Comparison of ENCODE assay signal across 8 cellular contexts in genomic region chr14:105526781-105527380, GRCh38. TPM values are rescaled to one million over a fixed set of nuclear protein-coding genes. Genes with fewer than 3 reads are reported as not detected.
DNase-seq lines count a peak whose midpoint lies in the region; ATAC-seq and TF ChIP-seq lines count a peak whose summit lies in the region.

No MANE protein-coding gene starts in this region.

- no peaks in the 10 kb centered on the region for H3K9me3 ChIP-seq in gastrocnemius medialis

- H3K27ac ChIP-seq in gastrocnemius medialis = no peak overlapping the region

- intact Hi-C loops in gastrocnemius medialis (cut with DNase I; ENCODE audit: low total_unique reads) = no loop called here

- in situ Hi-C loops in gastrocnemius medialis (cut with MboI; ENCODE audit: low sequenced_read_pairs in 4 of 4) = no loop called here

- no peak for ATAC-seq in T-cell (replicated peaks in 1 of 4)
- no peak for ATAC-seq in gastrocnemius medialis
- ATAC-seq in HG03521 (IDR thresholded peaks at IDR 0.05; ENCODE audit: unreplicated experiment) = no peak

- CTCF ChIA-PET in GM10248 (lab: Yijun Ruan, JAX) (interaction anchor here (0.8 kb wide), 1 partner anchor 46 kb away, joined by 3 read pairs; no protein-coding TSS in a partner anchor), T-cell (lab: Charles Lee) (no interaction called here)

- peak; percentile 25 for DNase-seq in GM10248 (ENCODE audit: extremely low spot score)
- no peak for DNase-seq in T-cell
- DNase-seq in foreskin fibroblast = peak in 1 of 2 donors; percentile 28
- no peak for DNase-seq in gastrocnemius medialis
- DNase-seq in DMS53 (lab: John Stamatoyannopoulos, UW) = no peak
- DNase-seq in SKM-1 treated with dmso at 0.1 percent for 144 hours (lab: John Stamatoyannopoulos, UW; ENCODE audit: unreplicated experiment) = no peak
- no peak for DNase-seq in stimulated activated naive CD4-positive, alpha-beta T cell (lab: John Stamatoyannopoulos, UW)

- H3K27me3 ChIP-seq in gastrocnemius medialis = peaks cover 24 to 37% (median 36%) of the 10 kb centered on the region in 3 donors

- no peaks in the 10 kb centered on the region for H3K36me3 ChIP-seq in gastrocnemius medialis

- H3K9me3 Mint-ChIP-seq in T-cell = no peaks in the 10 kb centered on the region

- no peak for TF ChIP-seq POLR2A in gastrocnemius medialis (IDR thresholded peaks at IDR 0.05)

- H3K27me3 Mint-ChIP-seq in T-cell = peaks cover under 1 to 8% of the 10 kb centered on the region in 2 donors

- H3K4me1 ChIP-seq in gastrocnemius medialis = peaks cover 11 to 24% of the 10 kb centered on the region in 2 donors

- no peaks in the 10 kb centered on the region for H3K36me3 Mint-ChIP-seq in T-cell

- POLR2A ChIA-PET in GM10248 (lab: Yijun Ruan, JAX) = no interaction called here
- POLR2A ChIA-PET in T-cell (lab: Charles Lee) = no interaction called here

- TF ChIP-seq CTCF in GM10248 (IDR thresholded peaks at IDR 0.05; ENCODE audit: control extremely low read depth, extremely low read depth, low read depth, missing control alignments) (no peak), foreskin fibroblast (IDR thresholded peaks at IDR 0.05; ENCODE audit: low read depth, low read length) (no peak), gastrocnemius medialis (IDR thresholded peaks at IDR 0.05 in 4 of 5, conservative IDR thresholded peaks at IDR 0.05 in 1 of 5) (no peak)

- peak overlapping the region in 1 of 2 donors; percentile 43 for H3K27ac Mint-ChIP-seq in T-cell

- H3K4me3 ChIP-seq in foreskin fibroblast (ENCODE audit: low read depth in 1 of 2, low read length in 2 of 2) (peak overlapping the region; percentile 45 to 59), gastrocnemius medialis (peak overlapping the region; percentile 54 to 86 (median 67))

- H3K4me1 Mint-ChIP-seq in T-cell = peaks cover 10 to 30% (median 15%) of the 10 kb centered on the region in 3 donors

- H3K4me3 Mint-ChIP-seq in T-cell = peak overlapping the region; percentile 61 to 83 (median 70)

RNA-seq across cellular contexts. Expression of gene TMEM121, which starts 0.5 kb away (rescaled TPM):
- 1 to 10 TPM; 1.8 to 6.7 (median 4.0) TPM for total RNA-seq in T-cell
- 1 to 10 TPM in 2 of 4 donors, not detected in 2; 1.1 to 1.2 TPM for total RNA-seq in gastrocnemius medialis

RNA-seq across cellular contexts. Expression of gene TEDC1, which starts 35.8 kb away (rescaled TPM):
- 100 to 1,000 TPM in 1 of 5 donors, 10 to 100 TPM in 4; 32.8 to 186 (median 37.5) TPM for total RNA-seq in T-cell
- total RNA-seq in gastrocnemius medialis = 1 to 10 TPM in 2 of 4 donors, under 1 TPM in 2; 0.97 to 4.2 (median 2.2) TPM

RNA-seq across cellular contexts. Expression of gene CRIP1, which starts 40.2 kb away (rescaled TPM):
- total RNA-seq in T-cell = 100 to 1,000 TPM; 224 to 477 (median 329) TPM
- 1 to 10 TPM; 2.6 to 7.6 (median 5.3) TPM for total RNA-seq in gastrocnemius medialis

RNA-seq across cellular contexts. Expression of gene CRIP2, which starts 52.3 kb away (rescaled TPM):
- total RNA-seq in T-cell = 10 to 100 TPM in 4 of 5 donors, 1 to 10 TPM in 1; 6.4 to 38.7 (median 19.7) TPM
- 10 to 100 TPM; 31.4 to 47.1 (median 38.8) TPM for total RNA-seq in gastrocnemius medialis

Comparison
In these comparisons a context has a peak if more than half of its experiments do, and no peak if none do; other contexts are left out.
1. RNA of gene TEDC1, which starts 35.8 kb away (total RNA-seq): 32.8 to 186 TPM in T-cell; 0.97 to 4.2 TPM in gastrocnemius medialis; every median in the first group is over 4 times any median in the second.
2. RNA of gene CRIP1, which starts 40.2 kb away (total RNA-seq): 224 to 477 TPM in T-cell; 2.6 to 7.6 TPM in gastrocnemius medialis; every median in the first group is over 10 times any median in the second.